ENCODE assay signal across 15 cellular contexts in the genomic region with DNA sequence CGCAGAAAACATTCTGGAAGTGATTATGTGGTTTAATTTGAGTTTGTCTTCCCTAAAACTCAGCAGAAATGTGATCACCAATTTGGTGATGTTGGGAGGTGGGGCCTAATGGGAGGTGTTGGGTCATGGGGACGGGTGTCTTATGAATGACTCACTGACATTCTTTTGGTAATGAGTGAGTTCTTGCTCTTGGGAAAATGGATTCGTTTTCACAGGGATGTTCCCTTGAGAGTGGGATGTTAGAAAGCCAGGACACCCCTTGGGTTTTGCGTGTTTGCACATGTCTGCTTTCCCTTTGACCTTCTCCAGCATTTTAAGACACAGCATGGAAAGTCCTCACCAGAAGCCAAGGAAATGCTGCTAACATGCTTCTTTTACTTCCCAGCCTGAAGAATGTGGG.
DNase-seq lines count a peak whose midpoint lies in the region; ATAC-seq and TF ChIP-seq lines count a peak whose summit lies in the region.
"Had no signal": no experiment of that assay in that cellular context is flagged by ENCODE, and none has a peak within 500 bp of the region (broad histone marks: within the 10 kb centered on the region; RNA-seq: fewer than 3 reads in every experiment).

No MANE protein-coding gene starts in this region.

- H3K36me3 ChIP-seq in GM23338 (ENCODE audit: insufficient read depth) (no peaks in the 10 kb centered on the region), SK-N-SH (replicated peaks in 1 of 2; ENCODE audit: control insufficient read depth in 1 of 2, insufficient read depth in 2 of 2, low read length in 1 of 2) (no peaks in the 10 kb centered on the region), skeletal muscle satellite cell (ENCODE audit: insufficient read depth, low read length) (no peaks in the 10 kb centered on the region), neuronal stem cell (replicated peaks in 1 of 2; ENCODE audit: control insufficient read depth in 2 of 2, insufficient read depth in 2 of 2, low read length in 2 of 2) (no peaks in the 10 kb centered on the region), spleen (no peaks in the 10 kb centered on the region)
- H3K36me3 ChIP-seq: neural progenitor cell, thyroid gland had no signal

- no peaks in the 10 kb centered on the region for H3K9me3 Mint-ChIP-seq in GM23338
- H3K9me3 Mint-ChIP-seq in stimulated activated naive CD8-positive, alpha-beta T cell treated with anti-CD3 and anti-CD28 coated beads, Interleukin-15, amount 100 ng/mL, for 72 hours, result peaks cover 5 to 9% of the 10 kb centered on the region in 2 donors
- H3K9me3 Mint-ChIP-seq: neural progenitor cell had no signal

- TF ChIP-seq EP300 in SK-N-SH (IDR thresholded peaks at IDR 0.05; ENCODE audit: borderline replicate concordance in 1 of 2, low read depth in 1 of 2, low read length in 1 of 2), result 0 out of 4 replicates have a peak, but pooled peaks of 1 of the 2 experiments have one; percentile 24

- H3K14ac ChIP-seq in neuronal stem cell (ENCODE audit: low read length), result no peak overlapping the region

- no peak overlapping the region for H3K4me3 Mint-ChIP-seq in GM23338
- no peak overlapping the region for H3K4me3 Mint-ChIP-seq in stimulated activated naive CD8-positive, alpha-beta T cell treated with anti-CD3 and anti-CD28 coated beads, Interleukin-15, amount 100 ng/mL, for 72 hours
- H3K4me3 Mint-ChIP-seq: neural progenitor cell had no signal

- no peaks in the 10 kb centered on the region for H3K27me3 ChIP-seq in GM23338 (ENCODE audit: insufficient read depth)
- no peaks in the 10 kb centered on the region for H3K27me3 ChIP-seq in SK-N-SH (ENCODE audit: insufficient read depth)
- H3K27me3 ChIP-seq in skeletal muscle satellite cell (ENCODE audit: control insufficient read depth, insufficient read depth, low read length), result no peaks in the 10 kb centered on the region
- no peaks in the 10 kb centered on the region for H3K27me3 ChIP-seq in neuronal stem cell (ENCODE audit: control insufficient read depth in 3 of 3, insufficient read depth in 3 of 3, low read depth in 1 of 3, low read length in 3 of 3)
- H3K27me3 ChIP-seq in spleen (replicated peaks in 1 of 7), result no peaks in the 10 kb centered on the region
- H3K27me3 ChIP-seq: neural progenitor cell, thyroid gland had no signal

- H2BK15ac ChIP-seq in neuronal stem cell (ENCODE audit: low read length), result no peak overlapping the region

- H3K4me1 ChIP-seq in GM23338 (ENCODE audit: insufficient read depth) (no peaks in the 10 kb centered on the region; the same call in 1 of the 2 replicates), SK-N-SH (ENCODE audit: control insufficient read depth in 1 of 2, insufficient read depth in 2 of 2, low read depth in 1 of 2, low read length in 1 of 2) (no peaks in the 10 kb centered on the region), skeletal muscle satellite cell (ENCODE audit: control insufficient read depth, insufficient read depth, low read length) (peaks cover 14% of the 10 kb centered on the region), neuronal stem cell (ENCODE audit: control insufficient read depth in 2 of 2, insufficient read depth in 1 of 2, low read depth in 1 of 2, low read length in 2 of 2) (no peaks in the 10 kb centered on the region), spleen (no peaks in the 10 kb centered on the region)
- H3K4me1 ChIP-seq: neural progenitor cell, thyroid gland had no signal

- TF ChIP-seq CTCF in GM23338 (conservative IDR thresholded peaks at IDR 0.05; ENCODE audit: low read depth in 2 of 2) (no peak), SK-N-SH (IDR thresholded peaks at IDR 0.05) (no peak), spleen (IDR thresholded peaks at IDR 0.05 in 8 of 11, conservative IDR thresholded peaks at IDR 0.05 in 3 of 11) (no peak)

- H3K18ac ChIP-seq in neuronal stem cell (ENCODE audit: low read length), result no peak overlapping the region

- no peak for ATAC-seq in GM23338
- ATAC-seq in stimulated activated naive CD8-positive, alpha-beta T cell treated with anti-CD3 and anti-CD28 coated beads, Interleukin-15, amount 100 ng/mL, for 72 hours, result no peak
- ATAC-seq: K562 had no signal

- no peak overlapping the region for H4K8ac ChIP-seq in neuronal stem cell (ENCODE audit: low read depth, low read length)

- H3K9ac ChIP-seq in SK-N-SH (no peak overlapping the region), skeletal muscle satellite cell (ENCODE audit: low read depth, low read length) (no peak overlapping the region), neuronal stem cell (ENCODE audit: low read depth, low read length, poor library complexity) (no peak overlapping the region)
- H3K9ac ChIP-seq: neural progenitor cell had no signal

- H3K27ac Mint-ChIP-seq in GM23338, result no peak overlapping the region
- peak overlapping the region in 1 of 2 donors; percentile 80 for H3K27ac Mint-ChIP-seq in stimulated activated naive CD8-positive, alpha-beta T cell treated with anti-CD3 and anti-CD28 coated beads, Interleukin-15, amount 100 ng/mL, for 72 hours
- H3K27ac Mint-ChIP-seq: neural progenitor cell had no signal

- no peak overlapping the region for H2BK5ac ChIP-seq in neuronal stem cell (ENCODE audit: low read length)

- POLR2A ChIA-PET in SK-N-SH (lab: Yijun Ruan, JAX), result no interaction called here

- H3K4me1 Mint-ChIP-seq in GM23338, result peaks cover 5% of the 10 kb centered on the region; the same call in 2 of the 3 replicates
- no peaks in the 10 kb centered on the region for H3K4me1 Mint-ChIP-seq in stimulated activated naive CD8-positive, alpha-beta T cell treated with anti-CD3 and anti-CD28 coated beads, Interleukin-15, amount 100 ng/mL, for 72 hours

- TF ChIP-seq RAD21 in SK-N-SH (IDR thresholded peaks at IDR 0.05; ENCODE audit: low read length), result no peak

- CTCF ChIA-PET in SK-N-SH (lab: Yijun Ruan, JAX), result no interaction called here

- H4K20me1 ChIP-seq in GM23338 (replicated peaks; ENCODE audit: insufficient read depth) (no peaks in the 10 kb centered on the region), SK-N-SH (ENCODE audit: insufficient read depth) (no peaks in the 10 kb centered on the region)

- no peak for TF ChIP-seq POLR2A in spleen (IDR thresholded peaks at IDR 0.05)

- no peak overlapping the region for H4K91ac ChIP-seq in neuronal stem cell (ENCODE audit: low read depth, low read length, poor library complexity)

- H3K27ac ChIP-seq in GM23338 (ENCODE audit: low read depth) (no peak overlapping the region), SK-N-SH (ENCODE audit: low read depth in 2 of 2, low read length in 1 of 2) (peak overlapping the region in 1 of 2 experiments; percentile 26; a peak in 2 of 4 replicates), neuronal stem cell (replicated peaks; ENCODE audit: low read length) (no peak overlapping the region), spleen (no peak overlapping the region)
- H3K27ac ChIP-seq: neural progenitor cell, thyroid gland had no signal

- intact Hi-C loops in spleen (cut with DNase I; ENCODE audit: low total_unique reads), result no loop called here

- H3K4me3 ChIP-seq in GM23338, result no peak overlapping the region
- no peak overlapping the region for H3K4me3 ChIP-seq in SK-N-SH (ENCODE audit: low read depth in 2 of 2, low read length in 1 of 2)
- H3K4me3 ChIP-seq in skeletal muscle satellite cell (ENCODE audit: low read length), result no peak overlapping the region
- no peak overlapping the region for H3K4me3 ChIP-seq in neuronal stem cell (ENCODE audit: low read length in 2 of 2)
- H3K4me3 ChIP-seq in spleen, result no peak overlapping the region
- H3K4me3 ChIP-seq: K562, neural progenitor cell, thyroid gland had no signal

- H3F3A ChIP-seq in GM23338 (replicated peaks; ENCODE audit: low read depth) (no peaks in the 10 kb centered on the region), SK-N-SH (replicated peaks; ENCODE audit: insufficient read depth) (peaks cover 3% of the 10 kb centered on the region)

- H3K9me3 ChIP-seq in SK-N-SH (no peaks in the 10 kb centered on the region), skeletal muscle satellite cell (replicated peaks; ENCODE audit: low read length) (no peaks in the 10 kb centered on the region), neuronal stem cell (replicated peaks in 1 of 2; ENCODE audit: control insufficient read depth in 2 of 2, insufficient read depth in 1 of 2, low read depth in 1 of 2, low read length in 2 of 2) (no peaks in the 10 kb centered on the region), spleen (peaks cover 0 to 6% (median 1%) of the 10 kb centered on the region in 8 donors)
- H3K9me3 ChIP-seq: thyroid gland had no signal

- H3K23ac ChIP-seq in neuronal stem cell (ENCODE audit: low read depth, low read length, poor library complexity), result no peak overlapping the region

- H2AFZ ChIP-seq in GM23338 (0 out of 2 replicates have a peak overlapping the region, but pooled peaks have one; percentile 21), SK-N-SH (ENCODE audit: low read depth) (peak overlapping the region; percentile 59; the same call in 1 of the 2 replicates), neuronal stem cell (ENCODE audit: low read length) (no peak overlapping the region)
- H2AFZ ChIP-seq: neural progenitor cell had no signal

- 59% methylated on average over 4 of the region's 4 CpGs for WGBS in SK-N-SH (ENCODE audit: low lambda C conversion rate)
- no CpG with 5 or more reads among the region's 4 CpGs for WGBS in neuronal stem cell (ENCODE audit: extremely low coverage in 2 of 2, insufficient read length in 2 of 2, insufficient replicate concordance in 1 of 2), 2 donors
- 67 to 82% (median 77%) methylated on average over 4 of the region's 4 CpGs for WGBS in spleen, 5 donors

- H2AK5ac ChIP-seq in neuronal stem cell (ENCODE audit: low read depth, low read length), result no peak overlapping the region

- no peak overlapping the region for H2BK12ac ChIP-seq in neuronal stem cell (ENCODE audit: low read length)

- DNase-seq in GM23338 (ENCODE audit: low spot score) (peak; percentile 13), SK-N-SH (no peak), fibroblast of the conjunctiva (ENCODE audit: low read depth) (peak; percentile 43), neuronal stem cell (ENCODE audit: low spot score) (no peak), NCI-H2107 treated with DMSO at 0.1 percent for 48 hours (lab: John Stamatoyannopoulos, UW; ENCODE audit: unreplicated experiment) (no peak), spleen (no peak)
- no peak for DNase-seq in stimulated activated naive CD8-positive, alpha-beta T cell treated with anti-CD3 and anti-CD28 coated beads, Interleukin-15, amount 100 ng/mL, for 72 hours
- DNase-seq: activated CD4-positive, alpha-beta T cell treated with anti-CD3 and anti-CD28 coated beads for 4 hours; activated naive CD4-positive, alpha-beta T cell treated with anti-CD3 and anti-CD28 coated beads, Interleukin-2, amount 50 U/mL, for 16 hours; effector CD4-positive, alpha-beta T cell; NCI-H510A; thyroid gland had no signal

- H3K9me2 ChIP-seq in GM23338 (ENCODE audit: insufficient read depth) (no peaks in the 10 kb centered on the region), SK-N-SH (no peaks in the 10 kb centered on the region)

- no peak overlapping the region for H2BK120ac ChIP-seq in neuronal stem cell (ENCODE audit: low read depth, low read length)

- H3K79me1 ChIP-seq in neuronal stem cell (ENCODE audit: low read depth, low read length), result no peaks in the 10 kb centered on the region

- no peak overlapping the region for H3K4ac ChIP-seq in neuronal stem cell (ENCODE audit: low read length)

- no peaks in the 10 kb centered on the region for H3K79me2 ChIP-seq in GM23338 (replicated peaks; ENCODE audit: insufficient read depth)
- no peaks in the 10 kb centered on the region for H3K79me2 ChIP-seq in SK-N-SH (ENCODE audit: insufficient read depth)

- H3K27me3 Mint-ChIP-seq in GM23338 (ENCODE audit: insufficient read depth, low read depth, poor library complexity), result peaks cover 9% of the 10 kb centered on the region
- no peaks in the 10 kb centered on the region for H3K27me3 Mint-ChIP-seq in stimulated activated naive CD8-positive, alpha-beta T cell treated with anti-CD3 and anti-CD28 coated beads, Interleukin-15, amount 100 ng/mL, for 72 hours

- no peaks in the 10 kb centered on the region for H3K36me3 Mint-ChIP-seq in GM23338 (ENCODE audit: low read depth)
- H3K36me3 Mint-ChIP-seq: neural progenitor cell had no signal

- H3K4me2 ChIP-seq in GM23338, result no peak overlapping the region
- no peak overlapping the region for H3K4me2 ChIP-seq in SK-N-SH
- peak overlapping the region; percentile 20 for H3K4me2 ChIP-seq in skeletal muscle satellite cell (ENCODE audit: low read length)
- H3K4me2 ChIP-seq in neuronal stem cell (ENCODE audit: insufficient read depth, low read length, poor library complexity, severe bottlenecking), result no peak overlapping the region
- H3K4me2 ChIP-seq: neural progenitor cell had no signal

Comparison
In these comparisons a context has a peak if more than half of its experiments do, and no peak if none do; other contexts are left out.
1. DNase-seq: peak in GM23338 (single experiment) and fibroblast of the conjunctiva (single experiment); none in SK-N-SH (single experiment), neuronal stem cell (single experiment), NCI-H2107 treated with DMSO at 0.1 percent for 48 hours (single experiment), stimulated activated naive CD8-positive, alpha-beta T cell treated with anti-CD3 and anti-CD28 coated beads, Interleukin-15, amount 100 ng/mL, for 72 hours (0 of 2) and spleen (single experiment).